26 cellular contexts compared by ENCODE assay signal in the genomic region with DNA sequence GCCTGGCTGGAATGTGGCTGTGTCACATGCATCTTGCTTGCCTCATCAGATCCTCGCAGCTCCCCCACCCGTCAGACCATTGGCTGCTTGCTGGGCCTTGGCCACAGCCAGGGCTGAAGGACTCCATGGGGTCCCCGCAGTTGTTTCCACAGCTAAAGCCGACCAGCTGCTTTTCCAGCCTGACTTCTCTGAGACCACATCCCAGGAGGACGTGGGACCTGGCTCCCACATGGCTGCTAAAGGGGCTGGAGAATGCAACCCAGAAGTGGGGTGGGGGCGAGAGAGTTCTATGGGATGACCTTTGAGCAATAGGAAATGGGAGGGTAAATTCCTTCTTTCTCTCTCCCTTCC.
"Had no signal": no experiment of that assay in that cellular context is flagged by ENCODE, and none has a peak within 500 bp of the region (broad histone marks: within the 10 kb centered on the region; RNA-seq: fewer than 3 reads in every experiment).

No MANE protein-coding gene starts in this region.

- H3K27ac ChIP-seq: left lung, lower lobe of right lung, pancreas, prostate gland, tibial nerve, uterus had no signal

- H3K36me3 ChIP-seq: left lung, lower lobe of right lung, pancreas, prostate gland, tibial nerve, uterus had no signal

- H3K27me3 ChIP-seq: left lung, pancreas, tibial nerve, uterus had no signal

- ATAC-seq: left colon; left lung; lower lobe of right lung; naive thymus-derived CD8-positive, alpha-beta T cell; pancreas; right cardiac atrium; sciatic nerve; stimulated activated effector memory CD8-positive, alpha-beta T cell treated with anti-CD3 and anti-CD28 coated beads, Interleukin-12 subunit alpha, Interleukin-12 subunit beta, amount 100 ng/mL, for 72 hours had no signal

- DNase-seq: head of caudate nucleus; hippocampal formation; immature natural killer cell; kidney; left colon; left lung; lower lobe of right lung; mammary epithelial cell; mesendoderm; naive thymus-derived CD8-positive, alpha-beta T cell; nucleus accumbens; pancreas; retina; right cardiac atrium; stimulated activated CD4-positive, alpha-beta T cell treated with anti-CD3 and anti-CD28 coated beads, Interleukin-12 subunit alpha, Interleukin-12 subunit beta, amount 100 ng/mL, for 4 hours; stimulated activated CD4-positive, alpha-beta T cell treated with anti-CD3 and anti-CD28 coated beads, Interleukin-15, amount 100 ng/mL, for 24 hours; stimulated activated CD4-positive, alpha-beta T cell treated with anti-CD3 and anti-CD28 coated beads, Interleukin-2, amount 100 ng/mL, for 24 hours; stimulated activated CD4-positive, alpha-beta T cell treated with anti-CD3 and anti-CD28 coated beads, Interleukin-4, amount 100 ng/mL, for 24 hours; stimulated activated naive CD4-positive, alpha-beta T cell; substantia nigra; uterus had no signal

- H3K4me2 ChIP-seq: smooth muscle cell had no signal

- H3K9me3 ChIP-seq: left lung, lower lobe of right lung, pancreas, prostate gland, tibial nerve, uterus had no signal

- H3K4me3 ChIP-seq: left lung, lower lobe of right lung, pancreas, prostate gland, smooth muscle cell, tibial nerve, uterus had no signal
